In the genomic region with DNA sequence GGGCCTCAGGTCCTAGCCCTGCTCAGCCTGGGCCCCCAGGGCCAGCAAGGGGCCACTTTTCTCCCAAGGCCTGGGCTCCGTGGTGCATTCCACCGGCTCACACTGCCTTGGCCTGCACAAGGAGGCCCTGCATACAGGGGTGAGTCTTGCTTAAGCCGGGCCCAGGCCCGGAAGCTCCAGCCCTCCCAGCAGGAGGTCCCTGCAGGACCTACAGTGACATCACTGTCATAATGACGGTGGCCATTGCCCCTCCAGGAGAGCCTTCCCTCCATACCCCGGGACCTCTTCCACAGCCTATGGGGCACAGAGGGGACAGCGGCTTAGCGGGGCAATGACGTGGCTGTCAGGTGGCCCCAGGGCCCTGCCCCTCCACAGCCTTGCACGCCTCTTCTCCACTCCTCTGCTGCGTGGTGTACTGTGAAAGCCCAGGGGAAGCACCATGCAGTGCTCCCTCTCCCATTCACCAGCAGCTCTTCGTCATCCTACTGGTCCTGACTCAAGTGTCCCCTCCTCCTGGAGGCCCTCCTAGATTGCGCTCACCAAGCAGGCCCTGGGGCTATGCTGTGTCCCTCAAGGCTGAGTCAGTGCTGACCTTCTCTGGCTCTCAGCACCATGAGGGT, we compare ENCODE assay signal across 10 cellular contexts. TPM values are rescaled to one million over a fixed set of nuclear protein-coding genes. Genes with fewer than 3 reads are reported as not detected.
DNase-seq lines count a peak whose midpoint lies in the region; ATAC-seq and TF ChIP-seq lines count a peak whose summit lies in the region.
"Had no signal": no experiment of that assay in that cellular context is flagged by ENCODE, and none has a peak within 500 bp of the region (broad histone marks: within the 10 kb centered on the region; RNA-seq: fewer than 3 reads in every experiment).

No MANE protein-coding gene starts in this region.

- H3K4me1 Mint-ChIP-seq in Caco-2 (ENCODE audit: low read depth, unreplicated experiment) (peaks cover 44% of the 10 kb centered on the region), natural killer cell (peaks cover 71 to 96% of the 10 kb centered on the region in 2 donors)

- H3K9ac ChIP-seq in NT2/D1 (ENCODE audit: insufficient read length, low read depth) = peak overlapping the region; percentile 37
- peak overlapping the region; percentile 46 for H3K9ac ChIP-seq in mammary epithelial cell (ENCODE audit: insufficient read depth, low read length)

- no peaks in the 10 kb centered on the region for H3K9me3 ChIP-seq in Caco-2
- H3K9me3 ChIP-seq in NT2/D1 (ENCODE audit: insufficient read depth, low read length) = no peaks in the 10 kb centered on the region
- H3K9me3 ChIP-seq in mammary epithelial cell (replicated peaks; ENCODE audit: insufficient read depth, low read length) = no peaks in the 10 kb centered on the region
- H3K9me3 ChIP-seq: HAP-1 had no signal

- H3K27ac Mint-ChIP-seq in Caco-2 (ENCODE audit: unreplicated experiment) (peak overlapping the region; percentile 97), natural killer cell (peak overlapping the region; percentile 99 to 100)

- H3K36me3 Mint-ChIP-seq in Caco-2 (ENCODE audit: insufficient read depth, unreplicated experiment) (peaks cover 20% of the 10 kb centered on the region), natural killer cell (no peaks in the 10 kb centered on the region)

- no peaks in the 10 kb centered on the region for H3K9me3 Mint-ChIP-seq in Caco-2 (ENCODE audit: unreplicated experiment)
- no peaks in the 10 kb centered on the region for H3K9me3 Mint-ChIP-seq in natural killer cell

- peaks cover 55% of the 10 kb centered on the region for H3K4me1 ChIP-seq in Caco-2
- H3K4me1 ChIP-seq in NT2/D1 (ENCODE audit: insufficient read depth, insufficient read length) = peaks cover 28% of the 10 kb centered on the region
- peaks cover 48% of the 10 kb centered on the region for H3K4me1 ChIP-seq in mammary epithelial cell (ENCODE audit: insufficient read depth, low read length)

- H3K4me3 ChIP-seq in Caco-2 (ENCODE audit: low read depth, low read length) (no peak overlapping the region), NT2/D1 (ENCODE audit: insufficient read length, low read depth) (no peak overlapping the region), mammary epithelial cell (replicated peaks in 1 of 3; ENCODE audit: insufficient read depth in 1 of 3, low read depth in 2 of 3, low read length in 3 of 3) (no peak overlapping the region)
- H3K4me3 ChIP-seq: HAP-1 had no signal

- H3K4me3 Mint-ChIP-seq in Caco-2 (ENCODE audit: unreplicated experiment) (peak overlapping the region; percentile 56), natural killer cell (peak overlapping the region; percentile 97)

- H4K20me1 ChIP-seq in mammary epithelial cell (ENCODE audit: insufficient read depth, low read length) = no peaks in the 10 kb centered on the region

- peak overlapping the region; percentile 70 for H3K4me2 ChIP-seq in mammary epithelial cell (ENCODE audit: insufficient read depth, low read depth, low read length)

- H2AFZ ChIP-seq in mammary epithelial cell (ENCODE audit: low read depth, low read length) = no peak overlapping the region

- DNase-seq in Caco-2 = no peak
- DNase-seq in NT2/D1 (ENCODE audit: low read depth, low spot score) = no peak
- DNase-seq in mammary epithelial cell = peak; percentile 60
- no peak for DNase-seq in natural killer cell
- no peak for DNase-seq in NCI-H510A treated with DMSO at 0.1 percent for 48 hours (lab: John Stamatoyannopoulos, UW)
- no peak for DNase-seq in NCI-H524 (lab: John Stamatoyannopoulos, UW)
- DNase-seq in germinal center (ENCODE audit: low spot score) = no peak
- DNase-seq: NCI-H1105 treated with DMSO at 0.1 percent for 48 hours had no signal

- no peaks in the 10 kb centered on the region for H3K27me3 Mint-ChIP-seq in Caco-2 (ENCODE audit: insufficient read depth, unreplicated experiment)
- H3K27me3 Mint-ChIP-seq in natural killer cell (ENCODE audit: low read depth in 2 of 2) = no peaks in the 10 kb centered on the region

- H3K79me2 ChIP-seq in mammary epithelial cell (ENCODE audit: insufficient read depth, low read length) = no peaks in the 10 kb centered on the region

- H3K36me3 ChIP-seq in Caco-2 (ENCODE audit: control insufficient read depth, insufficient read depth, low read length) = no peaks in the 10 kb centered on the region
- H3K36me3 ChIP-seq in NT2/D1 (ENCODE audit: insufficient read depth, insufficient read length, low read length) = no peaks in the 10 kb centered on the region
- H3K36me3 ChIP-seq in mammary epithelial cell (ENCODE audit: insufficient read depth, low read length) = no peaks in the 10 kb centered on the region
- H3K36me3 ChIP-seq: HAP-1 had no signal

- H3K27me3 ChIP-seq in Caco-2 (replicated peaks; ENCODE audit: control insufficient read depth, insufficient read depth, low read length) (no peaks in the 10 kb centered on the region), NT2/D1 (ENCODE audit: insufficient read depth, insufficient read length) (no peaks in the 10 kb centered on the region), mammary epithelial cell (ENCODE audit: insufficient read depth, low read length) (no peaks in the 10 kb centered on the region)

- in situ Hi-C loops in mammary epithelial cell (cut with MboI; ENCODE audit: low sequenced_read_pairs in 2 of 2) = no loop called here

- BruUV-seq in Caco-2 (replicated peaks; lab: Mats Ljungman, UMichigan) = no TSS peak
- BruUV-seq in mammary epithelial cell (replicated peaks; lab: Mats Ljungman, UMichigan) = no TSS peak

- 87% methylated on average over 10 of the region's 13 CpGs for WGBS in mammary epithelial cell (ENCODE audit: low coverage, missing lambda C conversion rate)

- TF ChIP-seq CTCF in Caco-2 (IDR thresholded peaks at IDR 0.05; ENCODE audit: insufficient read depth in 1 of 2, low read depth in 1 of 2, low read length in 1 of 2, severe bottlenecking in 1 of 2, unreplicated experiment in 1 of 2) (no peak), mammary epithelial cell (conservative IDR thresholded peaks at IDR 0.05 in 1 of 2, IDR thresholded peaks at IDR 0.05 in 1 of 2; ENCODE audit: extremely low read depth in 1 of 2, insufficient read depth in 1 of 2, low read depth in 1 of 2, low read length in 2 of 2) (no peak), natural killer cell (IDR thresholded peaks at IDR 0.05) (no peak)

- POLR2A ChIA-PET in Caco-2 (lab: Charles Lee) = interaction anchor here (0.5 kb wide), 1 partner anchor 65 kb away, joined by 4 read pairs; no protein-coding TSS in a partner anchor

- dilution Hi-C loops in mammary epithelial cell (cut with HindIII; ENCODE audit: low sequenced_read_pairs) = no loop called here

- CTCF ChIA-PET in Caco-2 (lab: Charles Lee) (no interaction called here), mammary epithelial cell (lab: Charles Lee; ENCODE audit: low non-redundant PET) (no interaction called here)

- intact Hi-C loops in Caco-2 (cut with micrococcal nuclease; ENCODE audit: unreplicated experiment) (loop anchor here (1.0 kb wide), 1 partner anchor 31 kb away; no protein-coding TSS in a partner anchor), mammary epithelial cell (cut with micrococcal nuclease) (no loop called here), natural killer cell (cut with micrococcal nuclease) (loop anchor here (5.0 kb wide), 1 partner anchor 35 kb away; a partner anchor contains a TSS)

- no peak for ATAC-seq in natural killer cell
- no peak for ATAC-seq in HG02571 (IDR thresholded peaks at IDR 0.05; ENCODE audit: unreplicated experiment)

- peak overlapping the region; percentile 77 for H3K27ac ChIP-seq in mammary epithelial cell (ENCODE audit: insufficient read depth, low read depth, low read length)

RNA-seq across cellular contexts. Expression of a gene that starts 32.3 kb away (rescaled TPM):
- total RNA-seq in Caco-2 (2022) (27.3 and 27.6 TPM in 2 replicates), mammary epithelial cell (10 to 100 TPM; 22.9 to 36.0 TPM), natural killer cell (10 to 100 TPM in 1 of 3 donors, 1 to 10 TPM in 2; 4.9 to 12.5 (median 9.5) TPM)
- polyA plus RNA-seq in mammary epithelial cell = 13.4 TPM
- 20.1 TPM for polyA minus RNA-seq in mammary epithelial cell
